Comparison of ENCODE assay signal across 21 cellular contexts in the genomic region with DNA sequence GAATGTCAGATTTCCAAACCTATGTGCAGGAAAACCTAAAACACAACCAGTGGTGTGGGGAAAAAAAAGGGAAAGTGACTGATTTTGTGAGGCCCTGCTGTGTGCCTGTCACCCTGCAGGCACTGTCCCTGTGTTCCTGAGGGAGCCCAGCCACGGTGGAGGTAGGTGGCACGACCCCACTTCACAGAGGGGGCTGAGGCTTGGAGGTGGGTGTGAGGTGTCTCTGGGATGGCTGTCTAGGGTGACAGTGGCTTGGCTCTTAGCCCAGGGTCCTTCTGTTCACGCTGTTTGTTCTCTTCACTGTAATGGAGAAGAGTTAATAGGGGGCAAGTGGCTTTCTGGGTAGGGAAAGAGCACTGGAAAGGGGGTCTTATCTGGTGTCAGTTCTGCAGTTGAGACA. TPM values are rescaled to one million over a fixed set of nuclear protein-coding genes. Genes with fewer than 3 reads are reported as not detected.
DNase-seq lines count a peak whose midpoint lies in the region; ATAC-seq and TF ChIP-seq lines count a peak whose summit lies in the region.
"Had no signal": no experiment of that assay in that cellular context is flagged by ENCODE, and none has a peak within 500 bp of the region (broad histone marks: within the 10 kb centered on the region; RNA-seq: fewer than 3 reads in every experiment).

No MANE protein-coding gene starts in this region.

- peaks cover 41% of the 10 kb centered on the region for H3K27me3 Mint-ChIP-seq in nephron progenitor cell (ENCODE audit: low read depth, poor library complexity)
- H3K27me3 Mint-ChIP-seq in stimulated activated memory B cell treated with anti-CD40 and anti-IgM and Interleukin-4, amounts not matched to agents 10 μg/mL and 1 μg/mL and 100 μg/mL, for 72 hours = peaks cover 9% of the 10 kb centered on the region

- H3K36me3 ChIP-seq in adrenal gland (replicated peaks in 1 of 2) = no peaks in the 10 kb centered on the region
- H3K36me3 ChIP-seq: SJSA1 had no signal

- H3K4me3 Mint-ChIP-seq in nephron progenitor cell = no peak overlapping the region
- no peak overlapping the region for H3K4me3 Mint-ChIP-seq in stimulated activated memory B cell treated with anti-CD40 and anti-IgM and Interleukin-4, amounts not matched to agents 10 μg/mL and 1 μg/mL and 100 μg/mL, for 72 hours
- H3K4me3 Mint-ChIP-seq: CD8-positive, alpha-beta memory T cell had no signal

- H3K36me3 Mint-ChIP-seq in nephron progenitor cell (ENCODE audit: low read depth) = no peaks in the 10 kb centered on the region
- H3K36me3 Mint-ChIP-seq in stimulated activated memory B cell treated with anti-CD40 and anti-IgM and Interleukin-4, amounts not matched to agents 10 μg/mL and 1 μg/mL and 100 μg/mL, for 72 hours = no peaks in the 10 kb centered on the region
- H3K36me3 Mint-ChIP-seq: CD8-positive, alpha-beta memory T cell had no signal

- H3K27ac ChIP-seq in adrenal gland = no peak overlapping the region
- H3K27ac ChIP-seq: SJSA1 had no signal

- no peak overlapping the region for H3K4me3 ChIP-seq in adrenal gland
- H3K4me3 ChIP-seq: K562, SJSA1 had no signal

- no peaks in the 10 kb centered on the region for H3K4me1 Mint-ChIP-seq in nephron progenitor cell
- H3K4me1 Mint-ChIP-seq in stimulated activated memory B cell treated with anti-CD40 and anti-IgM and Interleukin-4, amounts not matched to agents 10 μg/mL and 1 μg/mL and 100 μg/mL, for 72 hours = peaks cover 12% of the 10 kb centered on the region
- H3K4me1 Mint-ChIP-seq: CD8-positive, alpha-beta memory T cell had no signal

- peak overlapping the region; percentile 41 for H3K27ac Mint-ChIP-seq in nephron progenitor cell
- H3K27ac Mint-ChIP-seq in stimulated activated memory B cell treated with anti-CD40 and anti-IgM and Interleukin-4, amounts not matched to agents 10 μg/mL and 1 μg/mL and 100 μg/mL, for 72 hours = peak overlapping the region; percentile 7

- no peak for TF ChIP-seq POLR2A in adrenal gland (IDR thresholded peaks at IDR 0.05)

- 58 to 90% (median 69%) methylated on average over 3 of the region's 3 CpGs for WGBS in adrenal gland, 4 donors

- intact Hi-C loops in adrenal gland (cut with DNase I) = no loop called here

- no peak for ATAC-seq in stimulated activated memory B cell treated with anti-CD40 and anti-IgM and Interleukin-4, amounts not matched to agents 10 μg/mL and 1 μg/mL and 100 μg/mL, for 72 hours
- ATAC-seq: K562, Right ventricle myocardium inferior had no signal

- H3K9me3 ChIP-seq in adrenal gland (replicated peaks in 1 of 3) = no peaks in the 10 kb centered on the region
- H3K9me3 ChIP-seq: SJSA1 had no signal

- TF ChIP-seq CTCF in nephron progenitor cell (IDR thresholded peaks at IDR 0.05) (no peak), adrenal gland (IDR thresholded peaks at IDR 0.05) (no peak)

- H3K9me3 Mint-ChIP-seq in nephron progenitor cell = no peaks in the 10 kb centered on the region
- H3K9me3 Mint-ChIP-seq in stimulated activated memory B cell treated with anti-CD40 and anti-IgM and Interleukin-4, amounts not matched to agents 10 μg/mL and 1 μg/mL and 100 μg/mL, for 72 hours = no peaks in the 10 kb centered on the region

- DNase-seq in NCI-H1092 treated with DMSO at 0.1 percent for 48 hours (lab: John Stamatoyannopoulos, UW) (peak; percentile 53), NCI-H1092 (lab: John Stamatoyannopoulos, UW) (no peak), NCI-H2171 (lab: John Stamatoyannopoulos, UW) (peak; percentile 42), nephron progenitor cell (no peak), HCEC 1CT (no peak), adrenal gland (no peak), NCI-H128 (lab: John Stamatoyannopoulos, UW; ENCODE audit: unreplicated experiment) (no peak)
- DNase-seq: AML-193; C1 segment of cervical spinal cord; Calu3; CD8-positive, alpha-beta memory T cell; DMS53; NCI-H1048; NCI-H187; NCI-H2107; NCI-H446; NCI-H526 had no signal

- H3K4me1 ChIP-seq in adrenal gland (replicated peaks in 1 of 2) = no peaks in the 10 kb centered on the region
- H3K4me1 ChIP-seq: SJSA1 had no signal

- H3K27me3 ChIP-seq in adrenal gland = no peaks in the 10 kb centered on the region
- H3K27me3 ChIP-seq: SJSA1 had no signal

RNA-seq across cellular contexts. Expression of a gene that starts 22.6 kb away (rescaled TPM):
- 1 to 10 TPM in 1 of 8 donors, under 1 TPM in 7; 0.11 to 6.0 (median 0.40) TPM for total RNA-seq in adrenal gland
- polyA plus RNA-seq in adrenal gland = under 1 TPM; 0.18 to 0.80 (median 0.40) TPM
- total RNA-seq: CD8-positive, alpha-beta memory T cell; Right ventricle myocardium inferior had no signal
- polyA plus RNA-seq: CD8-positive, alpha-beta memory T cell had no signal

Comparison
In these comparisons a context has a peak if more than half of its experiments do, and no peak if none do; other contexts are left out.
1. DNase-seq: peak in NCI-H1092 treated with DMSO at 0.1 percent for 48 hours (single experiment) and NCI-H2171 (single experiment); none in NCI-H1092 (single experiment), nephron progenitor cell (single experiment), HCEC 1CT (single experiment), adrenal gland (0 of 7) and NCI-H128 (single experiment).